14 cellular contexts compared by ENCODE assay signal in genomic region chr16:75257886-75258806, GRCh38. TPM values are rescaled to one million over a fixed set of nuclear protein-coding genes. Genes with fewer than 3 reads are reported as not detected.
A peak's percentile ranks its signal among the peaks of the same experiment; 100 is the strongest.
DNase-seq lines count a peak whose midpoint lies in the region; ATAC-seq and TF ChIP-seq lines count a peak whose summit lies in the region.
"Had no signal": no experiment of that assay in that cellular context is flagged by ENCODE, and none has a peak within 500 bp of the region (broad histone marks: within the 10 kb centered on the region; RNA-seq: fewer than 3 reads in every experiment).

No MANE protein-coding gene starts in this region.

- H3K4me3 ChIP-seq in trophoblast cell (ENCODE audit: low read depth, low read length) (no peak overlapping the region), gastroesophageal sphincter (no peak overlapping the region)
- H3K4me3 ChIP-seq: BLaER1, colonic mucosa, mucosa of descending colon had no signal

- no peak for TF ChIP-seq POLR2A in gastroesophageal sphincter (IDR thresholded peaks at IDR 0.05)

- H3K9ac ChIP-seq in trophoblast cell (ENCODE audit: low read length), result peak overlapping the region; percentile 11
- H3K9ac ChIP-seq: BLaER1 had no signal

- no CpG with 5 or more reads among the region's 21 CpGs for WGBS in trophoblast cell (ENCODE audit: extremely low coverage, insufficient coverage, insufficient read length)
- 48 to 57% methylated on average over 8 to 9 of the region's 21 CpGs for WGBS in gastroesophageal sphincter (ENCODE audit: low coverage in 1 of 2), 2 donors

- H2BK12ac ChIP-seq in trophoblast cell (ENCODE audit: low read length), result no peak overlapping the region

- no peak for TF ChIP-seq EP300 in gastroesophageal sphincter (IDR thresholded peaks at IDR 0.05)

- H3K4me1 ChIP-seq in trophoblast cell (ENCODE audit: control insufficient read depth in 1 of 2, insufficient read depth in 2 of 2, low read length in 2 of 2), result peaks cover 54 to 74% of the 10 kb centered on the region in 2 experiments
- peaks cover 3 to 96% (median 80%) of the 10 kb centered on the region in 3 donors for H3K4me1 ChIP-seq in gastroesophageal sphincter

- peak overlapping the region; percentile 60 for H3K4ac ChIP-seq in trophoblast cell (ENCODE audit: low read depth, low read length)

- H3K79me2 ChIP-seq in trophoblast cell (ENCODE audit: control insufficient read depth, insufficient read depth, low read length, poor library complexity), result peaks cover 45% of the 10 kb centered on the region

- no peak for TF ChIP-seq CTCF in gastroesophageal sphincter (IDR thresholded peaks at IDR 0.05)

- H3K27ac ChIP-seq in trophoblast cell (ENCODE audit: low read depth, low read length) (no peak overlapping the region), gastroesophageal sphincter (peak overlapping the region in 2 of 4 donors; percentile 26 to 95)
- H3K27ac ChIP-seq: BLaER1, colonic mucosa had no signal

- H3K14ac ChIP-seq in trophoblast cell (ENCODE audit: low read length), result no peak overlapping the region

- H3K9me3 ChIP-seq in trophoblast cell (ENCODE audit: insufficient read depth, low read depth, low read length) (peaks cover 2% of the 10 kb centered on the region), gastroesophageal sphincter (no peaks in the 10 kb centered on the region)
- H3K9me3 ChIP-seq: BLaER1, colonic mucosa, mucosa of descending colon had no signal

- no peak overlapping the region for H3K4me2 ChIP-seq in trophoblast cell (ENCODE audit: low read length)
- H3K4me2 ChIP-seq: BLaER1 had no signal

- H4K8ac ChIP-seq in trophoblast cell (ENCODE audit: low read depth, low read length), result no peak overlapping the region

- H2BK5ac ChIP-seq in trophoblast cell (ENCODE audit: low read depth, low read length, poor library complexity), result no peak overlapping the region

- peak overlapping the region; percentile 4 for H3K18ac ChIP-seq in trophoblast cell (ENCODE audit: low read length)

- peaks cover 27% of the 10 kb centered on the region for H3K79me1 ChIP-seq in trophoblast cell (ENCODE audit: low read length)

- peak; percentile 32 for DNase-seq in DMS 273 treated with DMSO at 0.1 percent for 48 hours (lab: John Stamatoyannopoulos, UW)
- DNase-seq in MV-4-11 (lab: John Stamatoyannopoulos, UW), result peak; percentile 46
- peak; percentile 14 for DNase-seq in epidermal melanocyte (ENCODE audit: insufficient read length, low spot score)
- no peak for DNase-seq in trophoblast cell
- no peak for DNase-seq in NCI-H82 (lab: John Stamatoyannopoulos, UW)
- DNase-seq in foreskin melanocyte, result no peak
- DNase-seq: activated naive CD8-positive, alpha-beta T cell treated with anti-CD3 and anti-CD28 coated beads, Interleukin-2, amount 10 ng/mL, durations not matched to agents 7 days and 5 days; colonic mucosa; H7; mucosa of descending colon had no signal

- H2AFZ ChIP-seq in trophoblast cell (ENCODE audit: insufficient read depth, low read length, poor library complexity), result no peak overlapping the region

- H4K12ac ChIP-seq in trophoblast cell (ENCODE audit: low read depth, low read length), result no peak overlapping the region

- no peak for ATAC-seq in gastroesophageal sphincter
- no peak for ATAC-seq in GM18873 (IDR thresholded peaks at IDR 0.05; ENCODE audit: low FRiP score, unreplicated experiment)
- ATAC-seq: mucosa of descending colon had no signal

- no peak overlapping the region for H4K91ac ChIP-seq in trophoblast cell (ENCODE audit: low read depth, low read length)

- H3K27me3 ChIP-seq in trophoblast cell (ENCODE audit: insufficient read depth, low read length) (no peaks in the 10 kb centered on the region), gastroesophageal sphincter (no peaks in the 10 kb centered on the region)
- H3K27me3 ChIP-seq: colonic mucosa had no signal

- no peak overlapping the region for H3K23ac ChIP-seq in trophoblast cell (ENCODE audit: low read length)

- no peak overlapping the region for H2AK5ac ChIP-seq in trophoblast cell (ENCODE audit: low read length)

- H2BK120ac ChIP-seq in trophoblast cell (ENCODE audit: insufficient read depth, low read length, poor library complexity), result no peak overlapping the region

- H3K36me3 ChIP-seq in trophoblast cell (ENCODE audit: control insufficient read depth in 1 of 2, insufficient read depth in 2 of 2, low read length in 2 of 2) (peaks cover 12 to 17% of the 10 kb centered on the region in 2 experiments), gastroesophageal sphincter (no peaks in the 10 kb centered on the region)
- H3K36me3 ChIP-seq: BLaER1, colonic mucosa had no signal

RNA-seq across cellular contexts. Expression of gene BCAR1, which starts 6.7 kb away (rescaled TPM):
- 200 and 201 TPM in 2 replicates for polyA plus RNA-seq in trophoblast cell (2013)
- 10 to 100 TPM; 34.6 to 63.7 (median 37.0) TPM for total RNA-seq in gastroesophageal sphincter
- total RNA-seq: activated naive CD8-positive, alpha-beta T cell treated with anti-CD3 and anti-CD28 coated beads, Interleukin-2, amount 10 ng/mL, durations not matched to agents 7 days and 5 days had no signal

RNA-seq across cellular contexts. Expression of gene CTRB1, which starts 39.4 kb away (rescaled TPM):
- 0.15 TPM in 1 of 2 replicates, not detected in the other for polyA plus RNA-seq in trophoblast cell (2013)
- not detected for total RNA-seq in gastroesophageal sphincter
- total RNA-seq: activated naive CD8-positive, alpha-beta T cell treated with anti-CD3 and anti-CD28 coated beads, Interleukin-2, amount 10 ng/mL, durations not matched to agents 7 days and 5 days; H7; progenitor cell of endocrine pancreas had no signal

RNA-seq across cellular contexts. Expression of gene CTRB2, which starts 51.2 kb away (rescaled TPM):
- 0.37 and 0.41 TPM in 2 replicates for polyA plus RNA-seq in trophoblast cell (2013)
- total RNA-seq in gastroesophageal sphincter, result not detected
- total RNA-seq: activated naive CD8-positive, alpha-beta T cell treated with anti-CD3 and anti-CD28 coated beads, Interleukin-2, amount 10 ng/mL, durations not matched to agents 7 days and 5 days; H7; mucosa of descending colon had no signal

Comparison
In these comparisons a context has a peak if more than half of its experiments do, and no peak if none do; other contexts are left out.
1. DNase-seq: peak in DMS 273 treated with DMSO at 0.1 percent for 48 hours (single experiment), MV-4-11 (single experiment) and epidermal melanocyte (single experiment); none in trophoblast cell (0 of 2), NCI-H82 (single experiment) and foreskin melanocyte (single experiment).